18 cellular contexts compared by ENCODE assay signal in genomic region chr18:57559311-57559710, GRCh38. TPM values are rescaled to one million over a fixed set of nuclear protein-coding genes. Genes with fewer than 3 reads are reported as not detected.
DNase-seq lines count a peak whose midpoint lies in the region; ATAC-seq and TF ChIP-seq lines count a peak whose summit lies in the region.
"Had no signal": no experiment of that assay in that cellular context is flagged by ENCODE, and none has a peak within 500 bp of the region (broad histone marks: within the 10 kb centered on the region; RNA-seq: fewer than 3 reads in every experiment).

No MANE protein-coding gene starts in this region.

- H3K4me1 Mint-ChIP-seq in neural progenitor cell: peaks cover 5% of the 10 kb centered on the region
- peaks cover 5% of the 10 kb centered on the region for H3K4me1 Mint-ChIP-seq in stimulated activated naive CD8-positive, alpha-beta T cell treated with anti-CD3 and anti-CD28 coated beads, Interleukin-15, amount 100 ng/mL, for 72 hours
- peaks cover 17% of the 10 kb centered on the region for H3K4me1 Mint-ChIP-seq in type B pancreatic cell (ENCODE audit: unreplicated experiment)

- no peak overlapping the region for H3K4me3 ChIP-seq in neural progenitor cell
- H3K4me3 ChIP-seq: BLaER1 treated with 17β-estradiol and CSF1 and Interleukin-3, amounts not matched to agents 10 nM and 100 nM; K562; PC-9; SJCRH30 had no signal

- no peaks in the 10 kb centered on the region for H3K79me2 ChIP-seq in neural progenitor cell (ENCODE audit: low read depth)

- no peak overlapping the region for H2AFZ ChIP-seq in neural progenitor cell (replicated peaks)
- H2AFZ ChIP-seq: PC-9 had no signal

- H3K9me3 ChIP-seq in neural progenitor cell (ENCODE audit: low read depth): no peaks in the 10 kb centered on the region
- H3K9me3 ChIP-seq: BLaER1 treated with 17β-estradiol and CSF1 and Interleukin-3, amounts not matched to agents 10 nM and 100 nM; SJCRH30 had no signal

- H3K27ac Mint-ChIP-seq in neural progenitor cell: no peak overlapping the region
- H3K27ac Mint-ChIP-seq in stimulated activated naive CD8-positive, alpha-beta T cell treated with anti-CD3 and anti-CD28 coated beads, Interleukin-15, amount 100 ng/mL, for 72 hours: no peak overlapping the region
- H3K27ac Mint-ChIP-seq in type B pancreatic cell: no peak overlapping the region

- H3K36me3 ChIP-seq in neural progenitor cell: no peaks in the 10 kb centered on the region
- H3K36me3 ChIP-seq: SJCRH30 had no signal

- H3K36me3 Mint-ChIP-seq in neural progenitor cell (no peaks in the 10 kb centered on the region), type B pancreatic cell (peaks cover 3% of the 10 kb centered on the region)

- H3K27me3 ChIP-seq in neural progenitor cell: no peaks in the 10 kb centered on the region
- H3K27me3 ChIP-seq: BLaER1 treated with 17β-estradiol and CSF1 and Interleukin-3, amounts not matched to agents 10 nM and 100 nM; SJCRH30 had no signal

- TF ChIP-seq CTCF in neural progenitor cell (IDR thresholded peaks at IDR 0.05) (no peak), type B pancreatic cell (conservative IDR thresholded peaks at IDR 0.05) (no peak)

- H3K4me2 ChIP-seq in neural progenitor cell: no peak overlapping the region
- H3K4me2 ChIP-seq: BLaER1 treated with 17β-estradiol and CSF1 and Interleukin-3, amounts not matched to agents 10 nM and 100 nM; PC-9 had no signal

- DNase-seq in G401 (ENCODE audit: low spot score): peak; percentile 38
- DNase-seq in NCI-H69 (lab: John Stamatoyannopoulos, UW): peak; percentile 59
- DNase-seq in fibroblast of peridontal ligament (ENCODE audit: extremely low read depth): peak; percentile 63
- no peak for DNase-seq in neural progenitor cell (ENCODE audit: low spot score)
- DNase-seq in activated naive CD4-positive, alpha-beta T cell treated with anti-CD3 and anti-CD28 coated beads, Interleukin-2, amount 50 U/mL, for 16 hours: no peak
- no peak for DNase-seq in stimulated activated naive CD8-positive, alpha-beta T cell treated with anti-CD3 and anti-CD28 coated beads, Interleukin-15, amount 100 ng/mL, for 72 hours
- DNase-seq in type B pancreatic cell (ENCODE audit: extremely low spot score, unreplicated experiment): no peak
- DNase-seq: GDM1, NCI-H1105 treated with DMSO at 0.1 percent for 48 hours, NCI-H1694, NCI-H2227 treated with DMSO at 0.1 percent for 48 hours, NCI-H510A treated with DMSO at 0.1 percent for 48 hours, PC-9, SJCRH30 had no signal

- H3F3A ChIP-seq in neural progenitor cell (ENCODE audit: low read depth): peaks cover 3% of the 10 kb centered on the region

- H3K4me3 Mint-ChIP-seq in neural progenitor cell (no peak overlapping the region), type B pancreatic cell (no peak overlapping the region)
- no peak overlapping the region for H3K4me3 Mint-ChIP-seq in stimulated activated naive CD8-positive, alpha-beta T cell treated with anti-CD3 and anti-CD28 coated beads, Interleukin-15, amount 100 ng/mL, for 72 hours

- in situ Hi-C loops in G401 (cut with HindIII; ENCODE audit: low sequenced_read_pairs): no loop called here

- H3K27me3 Mint-ChIP-seq in neural progenitor cell (ENCODE audit: insufficient read depth, low read depth) (no peaks in the 10 kb centered on the region), type B pancreatic cell (no peaks in the 10 kb centered on the region)
- H3K27me3 Mint-ChIP-seq in stimulated activated naive CD8-positive, alpha-beta T cell treated with anti-CD3 and anti-CD28 coated beads, Interleukin-15, amount 100 ng/mL, for 72 hours: no peaks in the 10 kb centered on the region

- no peaks in the 10 kb centered on the region for H4K20me1 ChIP-seq in neural progenitor cell (ENCODE audit: low read depth)
- H4K20me1 ChIP-seq: BLaER1 treated with 17β-estradiol and CSF1 and Interleukin-3, amounts not matched to agents 10 nM and 100 nM had no signal

- H3K9me3 Mint-ChIP-seq in neural progenitor cell: no peaks in the 10 kb centered on the region
- H3K9me3 Mint-ChIP-seq in stimulated activated naive CD8-positive, alpha-beta T cell treated with anti-CD3 and anti-CD28 coated beads, Interleukin-15, amount 100 ng/mL, for 72 hours: no peaks in the 10 kb centered on the region
- no peaks in the 10 kb centered on the region for H3K9me3 Mint-ChIP-seq in type B pancreatic cell

- no peak overlapping the region for H3K9ac ChIP-seq in neural progenitor cell
- H3K9ac ChIP-seq: BLaER1 treated with 17β-estradiol and CSF1 and Interleukin-3, amounts not matched to agents 10 nM and 100 nM had no signal

- peaks cover 6% of the 10 kb centered on the region for H3K4me1 ChIP-seq in neural progenitor cell
- H3K4me1 ChIP-seq: SJCRH30 had no signal

- no peak for ATAC-seq in stimulated activated naive CD8-positive, alpha-beta T cell treated with anti-CD3 and anti-CD28 coated beads, Interleukin-15, amount 100 ng/mL, for 72 hours
- ATAC-seq: HCT116, K562 had no signal

- H3K27ac ChIP-seq in neural progenitor cell: peak overlapping the region; percentile 27
- H3K27ac ChIP-seq: BLaER1 treated with 17β-estradiol and CSF1 and Interleukin-3, amounts not matched to agents 10 nM and 100 nM; PC-9; RWPE1; SJCRH30 had no signal

RNA-seq across cellular contexts. Expression of gene FECH, which starts 27.2 kb away (rescaled TPM):
- 84.7 and 129 TPM in 2 replicates for total RNA-seq in G401 (2014; rRNA removed; shearing (Covaris generic))
- 10.9 and 16.4 TPM in 2 replicates for total RNA-seq in neural progenitor cell (ENCODE audit: low replicate concordance)
- total RNA-seq in type B pancreatic cell (ENCODE audit: low replicate concordance): 22.1 and 43.1 TPM in 2 replicates

Comparison
In these comparisons a context has a peak if more than half of its experiments do, and no peak if none do; other contexts are left out.
1. DNase-seq: peak in G401 (single experiment), NCI-H69 (single experiment) and fibroblast of peridontal ligament (single experiment); none in neural progenitor cell (single experiment), activated naive CD4-positive, alpha-beta T cell treated with anti-CD3 and anti-CD28 coated beads, Interleukin-2, amount 50 U/mL, for 16 hours (single experiment), stimulated activated naive CD8-positive, alpha-beta T cell treated with anti-CD3 and anti-CD28 coated beads, Interleukin-15, amount 100 ng/mL, for 72 hours (0 of 2) and type B pancreatic cell (single experiment).